ENCODE assay signal across 1 cellular context in genomic region chr1:197954718-197955418, GRCh38.
TF ChIP-seq lines count a peak whose summit lies in the region.

No MANE protein-coding gene starts in this region.

TF ChIP-seq in A549, 52 proteins besides CTCF, POLR2A, EP300 and RAD21:
- TF ChIP-seq HOXA7 (CRISPR knock-in tag; IDR thresholded peaks at IDR 0.05) (no peak), TFCP2L1 (CRISPR knock-in tag; IDR thresholded peaks at IDR 0.05) (no peak), RFX5 (IDR thresholded peaks at IDR 0.05) (no peak), SREBF2 (IDR thresholded peaks at IDR 0.05) (no peak), HDAC2 (IDR thresholded peaks at IDR 0.05) (no peak), RARB (CRISPR knock-in tag; IDR thresholded peaks at IDR 0.05) (no peak), KDM5A (IDR thresholded peaks at IDR 0.05) (no peak), CEBPB (IDR thresholded peaks at IDR 0.05) (no peak)
- TF ChIP-seq, protein P1, sequence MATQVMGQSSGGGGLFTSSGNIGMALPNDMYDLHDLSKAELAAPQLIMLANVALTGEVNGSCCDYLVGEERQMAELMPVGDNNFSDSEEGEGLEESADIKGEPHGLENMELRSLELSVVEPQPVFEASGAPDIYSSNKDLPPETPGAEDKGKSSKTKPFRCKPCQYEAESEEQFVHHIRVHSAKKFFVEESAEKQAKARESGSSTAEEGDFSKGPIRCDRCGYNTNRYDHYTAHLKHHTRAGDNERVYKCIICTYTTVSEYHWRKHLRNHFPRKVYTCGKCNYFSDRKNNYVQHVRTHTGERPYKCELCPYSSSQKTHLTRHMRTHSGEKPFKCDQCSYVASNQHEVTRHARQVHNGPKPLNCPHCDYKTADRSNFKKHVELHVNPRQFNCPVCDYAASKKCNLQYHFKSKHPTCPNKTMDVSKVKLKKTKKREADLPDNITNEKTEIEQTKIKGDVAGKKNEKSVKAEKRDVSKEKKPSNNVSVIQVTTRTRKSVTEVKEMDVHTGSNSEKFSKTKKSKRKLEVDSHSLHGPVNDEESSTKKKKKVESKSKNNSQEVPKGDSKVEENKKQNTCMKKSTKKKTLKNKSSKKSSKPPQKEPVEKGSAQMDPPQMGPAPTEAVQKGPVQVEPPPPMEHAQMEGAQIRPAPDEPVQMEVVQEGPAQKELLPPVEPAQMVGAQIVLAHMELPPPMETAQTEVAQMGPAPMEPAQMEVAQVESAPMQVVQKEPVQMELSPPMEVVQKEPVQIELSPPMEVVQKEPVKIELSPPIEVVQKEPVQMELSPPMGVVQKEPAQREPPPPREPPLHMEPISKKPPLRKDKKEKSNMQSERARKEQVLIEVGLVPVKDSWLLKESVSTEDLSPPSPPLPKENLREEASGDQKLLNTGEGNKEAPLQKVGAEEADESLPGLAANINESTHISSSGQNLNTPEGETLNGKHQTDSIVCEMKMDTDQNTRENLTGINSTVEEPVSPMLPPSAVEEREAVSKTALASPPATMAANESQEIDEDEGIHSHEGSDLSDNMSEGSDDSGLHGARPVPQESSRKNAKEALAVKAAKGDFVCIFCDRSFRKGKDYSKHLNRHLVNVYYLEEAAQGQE (IDR thresholded peaks at IDR 0.05) = no peak
- TF ChIP-seq, protein P2, sequence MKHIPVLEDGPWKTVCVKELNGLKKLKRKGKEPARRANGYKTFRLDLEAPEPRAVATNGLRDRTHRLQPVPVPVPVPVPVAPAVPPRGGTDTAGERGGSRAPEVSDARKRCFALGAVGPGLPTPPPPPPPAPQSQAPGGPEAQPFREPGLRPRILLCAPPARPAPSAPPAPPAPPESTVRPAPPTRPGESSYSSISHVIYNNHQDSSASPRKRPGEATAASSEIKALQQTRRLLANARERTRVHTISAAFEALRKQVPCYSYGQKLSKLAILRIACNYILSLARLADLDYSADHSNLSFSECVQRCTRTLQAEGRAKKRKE (CRISPR knock-in tag; IDR thresholded peaks at IDR 0.05; ENCODE audit: low read depth) = no peak
